ENCODE assay signal across 8 cellular contexts in genomic region chr7:85186083-85186520, GRCh38. TPM values are rescaled to one million over a fixed set of nuclear protein-coding genes. Genes with fewer than 3 reads are reported as not detected.
A peak's percentile ranks its signal among the peaks of the same experiment; 100 is the strongest.
DNase-seq lines count a peak whose midpoint lies in the region; ATAC-seq and TF ChIP-seq lines count a peak whose summit lies in the region.

No MANE protein-coding gene starts in this region.

- H3K9me2 ChIP-seq in GM23338 (ENCODE audit: insufficient read depth), result no peaks in the 10 kb centered on the region

- no peaks in the 10 kb centered on the region for H3K79me2 ChIP-seq in GM23338 (replicated peaks; ENCODE audit: insufficient read depth)

- H3K4me2 ChIP-seq in GM23338, result peak overlapping the region; percentile 96

- H3K4me1 Mint-ChIP-seq in GM23338, result peaks cover 16% of the 10 kb centered on the region; the same call in 2 of the 3 replicates

- H3K4me3 ChIP-seq in GM23338 (peak overlapping the region; percentile 91), LNCaP clone FGC (ENCODE audit: low read depth, low read length) (peak overlapping the region; percentile 31), choroid plexus epithelial cell (ENCODE audit: low read depth, low read length) (peak overlapping the region; percentile 52), right lobe of liver (peak overlapping the region; percentile 18 to 40 (median 24)), tibial nerve (peak overlapping the region; percentile 40 to 69 (median 60))

- 1% methylated on average over 26 of the region's 28 CpGs for WGBS in right lobe of liver (ENCODE audit: insufficient coverage, low coverage, low lambda C conversion rate, missing lambda C conversion rate)
- WGBS in tibial nerve, 2 donors, result 0 to 2% methylated on average over 26 to 27 of the region's 28 CpGs

- ATAC-seq in GM23338 (peak; percentile 61), right lobe of liver (peak; percentile 13 to 36 (median 26))

- no peak for TF ChIP-seq EP300 in tibial nerve (IDR thresholded peaks at IDR 0.05)

- intact Hi-C loops in right lobe of liver (cut with DNase I), result no loop called here

- H3K4me1 ChIP-seq in GM23338 (ENCODE audit: insufficient read depth) (peaks cover 12% of the 10 kb centered on the region; the same call in 1 of the 2 replicates), right lobe of liver (no peaks in the 10 kb centered on the region), tibial nerve (peaks cover 0 to 20% (median 2%) of the 10 kb centered on the region in 4 donors)

- DNase-seq in ELF-1 (ENCODE audit: low read depth, low spot score) (peak; percentile 54), GM23338 (ENCODE audit: low spot score) (peak; percentile 65), LNCaP clone FGC (ENCODE audit: low read depth) (no peak), choroid plexus epithelial cell (ENCODE audit: low read depth) (peak; percentile 50), right lobe of liver (no peak), tibial nerve (ENCODE audit: low spot score in 2 of 2) (no peak), LoVo (ENCODE audit: low spot score) (no peak), cerebellar nuclear complex (lab: John Stamatoyannopoulos, UW) (no peak)

- H3K9me3 Mint-ChIP-seq in GM23338, result no peaks in the 10 kb centered on the region

- peak overlapping the region; percentile 82 for H3K4me3 Mint-ChIP-seq in GM23338

- no peaks in the 10 kb centered on the region for H3F3A ChIP-seq in GM23338 (replicated peaks; ENCODE audit: low read depth)

- no peak overlapping the region for H3K27ac Mint-ChIP-seq in GM23338

- H3K9me3 ChIP-seq in right lobe of liver (no peaks in the 10 kb centered on the region), tibial nerve (no peaks in the 10 kb centered on the region)

- peaks cover 27% of the 10 kb centered on the region for H3K27me3 Mint-ChIP-seq in GM23338 (ENCODE audit: insufficient read depth, low read depth, poor library complexity)

- H2AFZ ChIP-seq in GM23338, result peak overlapping the region; percentile 100

- TF ChIP-seq CTCF in GM23338 (conservative IDR thresholded peaks at IDR 0.05; ENCODE audit: low read depth in 2 of 2) (no peak), LNCaP clone FGC (IDR thresholded peaks at IDR 0.05; ENCODE audit: control insufficient read depth, extremely low read depth, insufficient read depth) (no peak), choroid plexus epithelial cell (conservative IDR thresholded peaks at IDR 0.05; ENCODE audit: low read depth, low read length) (no peak), right lobe of liver (IDR thresholded peaks at IDR 0.05) (no peak), tibial nerve (IDR thresholded peaks at IDR 0.05) (no peak)

- H3K27me3 ChIP-seq in GM23338 (ENCODE audit: insufficient read depth), result peaks cover 50% of the 10 kb centered on the region
- H3K27me3 ChIP-seq in right lobe of liver, result no peaks in the 10 kb centered on the region
- no peaks in the 10 kb centered on the region for H3K27me3 ChIP-seq in tibial nerve

- H3K36me3 ChIP-seq in GM23338 (ENCODE audit: insufficient read depth), result no peaks in the 10 kb centered on the region
- H3K36me3 ChIP-seq in right lobe of liver, result no peaks in the 10 kb centered on the region
- H3K36me3 ChIP-seq in tibial nerve, result no peaks in the 10 kb centered on the region

- H3K27ac ChIP-seq in GM23338 (ENCODE audit: low read depth) (no peak overlapping the region), right lobe of liver (peak overlapping the region in 2 of 3 donors; percentile 11 to 43), tibial nerve (peak overlapping the region; percentile 11 to 78 (median 75))

- H3K36me3 Mint-ChIP-seq in GM23338 (ENCODE audit: low read depth), result no peaks in the 10 kb centered on the region

- no peaks in the 10 kb centered on the region for H4K20me1 ChIP-seq in GM23338 (replicated peaks; ENCODE audit: insufficient read depth)

- TF ChIP-seq POLR2A in right lobe of liver (IDR thresholded peaks at IDR 0.05) (no peak), tibial nerve (IDR thresholded peaks at IDR 0.05) (no peak)

TF ChIP-seq in GM23338, 12 proteins besides CTCF, POLR2A, EP300 and RAD21 (continues in another document):
- TF ChIP-seq STAT1 (IDR thresholded peaks at IDR 0.05; ENCODE audit: unreplicated experiment) (no peak), EZH2 (IDR thresholded peaks at IDR 0.05; ENCODE audit: low read depth, unreplicated experiment) (no peak), CREB1 (CRISPR knock-in tag; IDR thresholded peaks at IDR 0.05; ENCODE audit: low read depth) (no peak), ZNF331 (CRISPR knock-in tag; IDR thresholded peaks at IDR 0.05; ENCODE audit: low read depth) (no peak), NANOG (IDR thresholded peaks at IDR 0.05; ENCODE audit: borderline replicate concordance) (no peak), EZH2phosphoT487 (IDR thresholded peaks at IDR 0.05; ENCODE audit: unreplicated experiment) (no peak), POLR2AphosphoS5 (IDR thresholded peaks at IDR 0.05; ENCODE audit: low read depth) (no peak), REST (IDR thresholded peaks at IDR 0.05; ENCODE audit: unreplicated experiment) (no peak), JUNB (IDR thresholded peaks at IDR 0.05; ENCODE audit: unreplicated experiment) (no peak)

RNA-seq across cellular contexts. Expression of gene SEMA3D, which starts 0.8 kb away (rescaled TPM):
- total RNA-seq in GM23338 (2014; rRNA removed; shearing (Covaris generic)), result 7.2 and 8.9 TPM in 2 replicates
- 1.5 and 1.7 TPM in 2 replicates for polyA plus RNA-seq in GM23338 (2016; fragmentation: Nextera tagmentation; extraction: Ambion mirVana)
- 1 to 10 TPM in 1 of 6 experiments, under 1 TPM in 5; 0.18 to 1.3 (median 0.30) TPM for total RNA-seq in right lobe of liver
- 10 to 100 TPM in 2 of 4 donors, 1 to 10 TPM in 2; 4.8 to 12.7 (median 9.8) TPM for total RNA-seq in tibial nerve

Comparison
In these comparisons a context has a peak if more than half of its experiments do, and no peak if none do; other contexts are left out.
1. DNase-seq: peak in ELF-1 (single experiment), GM23338 (single experiment) and choroid plexus epithelial cell (single experiment); none in LNCaP clone FGC (single experiment), right lobe of liver (0 of 3), tibial nerve (0 of 2), LoVo (single experiment) and cerebellar nuclear complex (0 of 2).
2. H3K4me3 ChIP-seq: peak in every context shown above with its lines; median percentile 91 in GM23338; 60 in tibial nerve; 52 in choroid plexus epithelial cell; 31 in LNCaP clone FGC; 24 in right lobe of liver.